10 cellular contexts compared by ENCODE assay signal in genomic region chr6:136927313-136927712, GRCh38. TPM values are rescaled to one million over a fixed set of nuclear protein-coding genes. Genes with fewer than 3 reads are reported as not detected.
A peak's percentile ranks its signal among the peaks of the same experiment; 100 is the strongest.
DNase-seq lines count a peak whose midpoint lies in the region; ATAC-seq, FAIRE-seq and TF ChIP-seq lines count a peak whose summit lies in the region.
"Had no signal": no experiment of that assay in that cellular context is flagged by ENCODE, and none has a peak within 500 bp of the region (broad histone marks: within the 10 kb centered on the region; RNA-seq: fewer than 3 reads in every experiment).

No MANE protein-coding gene starts in this region.

- peak; percentile 29 to 54 for ATAC-seq in activated CD4-positive, CD25-positive, alpha-beta regulatory T cell treated with anti-CD3 and anti-CD28 coated beads, Interleukin-2, amount 50 U/mL, for 24 hours
- ATAC-seq in pancreas, result peak in 3 of 4 donors; percentile 66 to 70 (median 66)

- no peak overlapping the region for H3K9ac ChIP-seq in kidney (ENCODE audit: low read length in 2 of 2)

- H3K36me3 ChIP-seq in pancreas, result no peaks in the 10 kb centered on the region
- H3K36me3 ChIP-seq in kidney (ENCODE audit: control insufficient read depth in 1 of 2, insufficient read depth in 2 of 2, low read length in 2 of 2), result no peaks in the 10 kb centered on the region

- TF ChIP-seq CTCF in astrocyte of the cerebellum (IDR thresholded peaks at IDR 0.05; ENCODE audit: low read depth, low read length, missing control alignments) (peak; percentile 33), pancreas (IDR thresholded peaks at IDR 0.05) (peak in 1 of 4 donors; percentile 16), kidney (IDR thresholded peaks at IDR 0.05; ENCODE audit: borderline replicate concordance, extremely low read depth, insufficient read depth) (no peak)

- in situ Hi-C loops in astrocyte of the cerebellum (cut with HindIII; ENCODE audit: low sequenced_read_pairs), result no loop called here

- no peak overlapping the region for H3K4me3 ChIP-seq in astrocyte of the cerebellum (ENCODE audit: low read depth, low read length)
- no peak overlapping the region for H3K4me3 ChIP-seq in pancreas
- H3K4me3 ChIP-seq in kidney (ENCODE audit: low read length in 2 of 2), result no peak overlapping the region

- intact Hi-C loops in pancreas (cut with DNase I) (no loop called here), kidney (cut with DNase I) (no loop called here)

- FAIRE-seq in pancreas (lab: Jason Lieb, UNC), result no peak
- no peak for FAIRE-seq in kidney (lab: Jason Lieb, UNC)

- H3K9me3 ChIP-seq in pancreas (no peaks in the 10 kb centered on the region), kidney (ENCODE audit: control insufficient read depth in 1 of 2, low read length in 2 of 2) (no peaks in the 10 kb centered on the region)

- no peaks in the 10 kb centered on the region for H3K4me1 ChIP-seq in pancreas
- peaks cover 0 to 3% of the 10 kb centered on the region in 2 donors for H3K4me1 ChIP-seq in kidney (ENCODE audit: control insufficient read depth in 1 of 2, insufficient read depth in 1 of 2, low read depth in 1 of 2, low read length in 2 of 2)

- 59 to 62% methylated on average over 3 of the region's 3 CpGs for WGBS in pancreas, 2 donors

- H3K27ac ChIP-seq in pancreas (no peak overlapping the region), kidney (ENCODE audit: low read depth in 2 of 2, low read length in 2 of 2) (no peak overlapping the region)

- no peak for DNase-seq in activated CD4-positive, CD25-positive, alpha-beta regulatory T cell treated with anti-CD3 and anti-CD28 coated beads, Interleukin-2, amount 50 U/mL, for 72 hours
- DNase-seq in HUDEP-2 (lab: John Stamatoyannopoulos, UW; ENCODE audit: unreplicated experiment in 76 of 76), result peak in 44 of 76 experiments; percentile 8 to 70 (median 38)
- DNase-seq in astrocyte of the cerebellum (ENCODE audit: low read depth), result no peak
- peak in 2 of 6 donors; percentile 5 to 17 for DNase-seq in pancreas
- no peak for DNase-seq in kidney
- DNase-seq in NCI-H1417 treated with DMSO at 0.1 percent for 48 hours (lab: John Stamatoyannopoulos, UW), result no peak
- no peak for DNase-seq in GDM1 (lab: John Stamatoyannopoulos, UW)

- H3K27me3 ChIP-seq in pancreas, result no peaks in the 10 kb centered on the region

RNA-seq across cellular contexts. Expression of gene SLC35D3, which starts 5.2 kb away (rescaled TPM):
- total RNA-seq in pancreas (under 1 TPM in 5 of 6 donors, not detected in 1; 0.14 to 0.90 (median 0.31) TPM), kidney (not detected)
- polyA plus RNA-seq in pancreas (1 to 10 TPM in 1 of 2 donors, under 1 TPM in 1; 0.91 to 5.9 TPM), kidney (ENCODE audit: insufficient read depth, low read depth, low replicate concordance) (not detected)
- total RNA-seq: Daoy, LHCN-M2 had no signal

Comparison
In these comparisons a context has a peak if more than half of its experiments do, and no peak if none do; other contexts are left out.
1. DNase-seq: peak in HUDEP-2 (44 of 76); none in activated CD4-positive, CD25-positive, alpha-beta regulatory T cell treated with anti-CD3 and anti-CD28 coated beads, Interleukin-2, amount 50 U/mL, for 72 hours (single experiment), astrocyte of the cerebellum (single experiment), kidney (single experiment), NCI-H1417 treated with DMSO at 0.1 percent for 48 hours (single experiment) and GDM1 (single experiment).